ENCODE assay signal across 14 cellular contexts in genomic region chr9:30967484-30967883, GRCh38.
DNase-seq lines count a peak whose midpoint lies in the region; ATAC-seq and TF ChIP-seq lines count a peak whose summit lies in the region.
"Had no signal": no experiment of that assay in that cellular context is flagged by ENCODE, and none has a peak within 500 bp of the region (broad histone marks: within the 10 kb centered on the region; RNA-seq: fewer than 3 reads in every experiment).

No MANE protein-coding gene starts in this region.

- peak; percentile 32 for TF ChIP-seq CTCF in 22Rv1 (IDR thresholded peaks at IDR 0.05)

- peak; percentile 26 for DNase-seq in LHCN-M2 (ENCODE audit: low read depth)
- DNase-seq in SW480 (ENCODE audit: low spot score), result peak; percentile 5
- DNase-seq in kidney glomerular epithelial cell (lab: John Stamatoyannopoulos, UW), result peak; percentile 86
- no peak for DNase-seq in left colon
- DNase-seq in SIG-M5 (lab: John Stamatoyannopoulos, UW), result no peak
- no peak for DNase-seq in GM19240 (ENCODE audit: insufficient read length, low spot score)
- DNase-seq: aorta; erythroblast; GF-D8; Karpas-422; stimulated activated naive CD4-positive, alpha-beta T cell had no signal

- intact Hi-C loops in left colon (cut with DNase I, micrococcal nuclease), result no loop called here

- H3K27ac ChIP-seq in 22Rv1, result no peak overlapping the region

- no peak for ATAC-seq in left colon
- ATAC-seq in HG02981 (IDR thresholded peaks at IDR 0.05; ENCODE audit: unreplicated experiment), result no peak
- ATAC-seq: natural killer cell treated with Interleukin-12 subunit alpha and Interleukin-12 subunit beta and Interleukin-15 and Interleukin-18, amount 100 ng/mL, for 72 hours had no signal

Comparison
In these comparisons a context has a peak if more than half of its experiments do, and no peak if none do; other contexts are left out.
1. DNase-seq: peak in LHCN-M2 (single experiment), SW480 (single experiment) and kidney glomerular epithelial cell (single experiment); none in left colon (0 of 2), SIG-M5 (single experiment) and GM19240 (single experiment).